8 cellular contexts compared by ENCODE assay signal in the genomic region with DNA sequence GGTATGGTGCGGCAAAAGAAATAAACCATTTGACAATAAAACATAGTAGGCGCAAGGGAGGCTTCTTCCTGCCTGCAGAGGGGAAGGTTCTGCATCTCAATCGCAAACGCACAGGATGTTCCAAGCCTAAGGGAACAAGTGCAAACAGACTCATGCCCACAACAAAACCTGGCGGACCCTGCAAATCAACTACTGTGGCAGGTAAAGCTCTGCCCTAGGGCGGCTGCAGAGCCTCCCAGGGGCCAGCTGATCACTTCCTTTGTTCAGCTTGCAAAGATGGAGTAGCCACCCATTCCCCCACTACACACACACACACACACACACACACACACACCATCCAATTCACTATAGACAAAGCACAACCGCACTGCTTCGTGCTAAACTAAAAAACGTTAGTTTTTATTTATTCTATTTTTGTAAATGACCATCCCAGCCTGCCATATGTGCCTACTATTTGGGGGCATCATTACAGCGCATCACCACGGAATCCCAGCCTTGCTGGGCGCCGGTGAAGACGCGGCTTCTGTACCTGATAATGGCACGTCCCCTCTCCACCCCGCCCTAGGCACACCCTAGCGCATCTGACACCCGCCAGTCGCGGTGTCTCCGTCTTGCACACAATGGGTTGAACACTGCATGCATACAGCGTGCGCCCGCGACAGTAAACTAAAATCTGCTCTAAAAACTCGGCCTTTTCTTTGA. TPM values are rescaled to one million over a fixed set of nuclear protein-coding genes. Genes with fewer than 3 reads are reported as not detected.
DNase-seq lines count a peak whose midpoint lies in the region; ATAC-seq and TF ChIP-seq lines count a peak whose summit lies in the region.

No MANE protein-coding gene starts in this region.

- H3K27me3 ChIP-seq in prostate gland (replicated peaks; ENCODE audit: insufficient read depth), result no peaks in the 10 kb centered on the region

- no peaks in the 10 kb centered on the region for H3K36me3 ChIP-seq in prostate gland

- H3K4me3 ChIP-seq in fibroblast of mammary gland (ENCODE audit: control insufficient read depth, low read depth, low read length), result peak overlapping the region; percentile 65
- peak overlapping the region; percentile 52 to 54 for H3K4me3 ChIP-seq in prostate gland

- no peak for TF ChIP-seq CTCF in fibroblast of mammary gland (conservative IDR thresholded peaks at IDR 0.05; ENCODE audit: control insufficient read depth, insufficient read depth, low read depth, low read length)
- no peak for TF ChIP-seq CTCF in prostate gland (IDR thresholded peaks at IDR 0.05)

- no peaks in the 10 kb centered on the region for H3K4me1 ChIP-seq in prostate gland (replicated peaks)

- H3K27ac ChIP-seq in prostate gland, result peak overlapping the region; percentile 77 to 87

- ATAC-seq in HG03571 (IDR thresholded peaks at IDR 0.05; ENCODE audit: unreplicated experiment), result no peak

- intact Hi-C loops in prostate gland (cut with DNase I), result loop anchor here (2.0 to 10.0 kb wide), 3 partner anchors 107 to 227 kb away; no protein-coding TSS in a partner anchor

- WGBS in prostate gland, result 15% methylated on average over 27 of the region's 27 CpGs

- no peaks in the 10 kb centered on the region for H3K9me3 ChIP-seq in prostate gland

- TF ChIP-seq POLR2A in prostate gland (IDR thresholded peaks at IDR 0.05), result no peak

- DNase-seq in DMS79 treated with DMSO at 0.1 percent for 48 hours (lab: John Stamatoyannopoulos, UW) (peak; percentile 12), NCI-H526 (lab: John Stamatoyannopoulos, UW) (peak; percentile 71 to 82), fibroblast of mammary gland (ENCODE audit: low read depth) (no peak), prostate gland (ENCODE audit: low spot score) (no peak), HPDE6-E6E7 (ENCODE audit: extremely low spot score) (no peak), hippocampal formation (lab: John Stamatoyannopoulos, UW) (no peak)
- DNase-seq in stimulated activated CD4-positive, alpha-beta T cell treated with anti-CD3 and anti-CD28 coated beads, Interleukin-4, amount 100 ng/mL, for 4 hours, result no peak

RNA-seq across cellular contexts. Expression of a gene that starts 57.6 kb away (rescaled TPM):
- total RNA-seq in prostate gland, result 100 to 1,000 TPM; 113 to 126 TPM

Comparison
In these comparisons a context has a peak if more than half of its experiments do, and no peak if none do; other contexts are left out.
1. DNase-seq: peak in DMS79 treated with DMSO at 0.1 percent for 48 hours (single experiment) and NCI-H526 (2 of 2); none in fibroblast of mammary gland (single experiment), prostate gland (single experiment), HPDE6-E6E7 (single experiment), hippocampal formation (0 of 2) and stimulated activated CD4-positive, alpha-beta T cell treated with anti-CD3 and anti-CD28 coated beads, Interleukin-4, amount 100 ng/mL, for 4 hours (0 of 2).